ENCODE assay signal across 1 cellular context in the genomic region with DNA sequence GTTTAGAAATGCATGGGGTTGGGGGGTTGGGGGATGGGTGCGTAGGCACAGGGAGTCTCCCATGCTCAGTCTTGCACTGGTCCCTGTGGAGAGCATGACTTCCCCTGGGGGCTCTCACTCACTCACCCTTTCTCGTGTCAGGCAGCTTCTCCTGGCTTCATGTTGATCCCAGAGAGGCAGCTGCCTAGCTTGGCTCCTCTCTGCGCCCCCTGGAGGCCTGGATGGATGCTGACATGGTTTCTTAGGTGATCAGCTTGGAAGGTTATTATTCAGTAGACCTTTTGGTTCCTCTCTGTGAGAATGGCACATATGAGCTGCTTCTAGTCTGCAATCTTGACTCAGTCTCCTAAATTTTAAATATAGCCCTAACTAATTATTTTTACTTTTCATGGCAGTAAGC.
TF ChIP-seq lines count a peak whose summit lies in the region.

No MANE protein-coding gene starts in this region.

TF ChIP-seq in WTC11, 78 proteins besides CTCF, POLR2A, EP300 and RAD21 (continued from another document):
- TF ChIP-seq, protein P1, sequence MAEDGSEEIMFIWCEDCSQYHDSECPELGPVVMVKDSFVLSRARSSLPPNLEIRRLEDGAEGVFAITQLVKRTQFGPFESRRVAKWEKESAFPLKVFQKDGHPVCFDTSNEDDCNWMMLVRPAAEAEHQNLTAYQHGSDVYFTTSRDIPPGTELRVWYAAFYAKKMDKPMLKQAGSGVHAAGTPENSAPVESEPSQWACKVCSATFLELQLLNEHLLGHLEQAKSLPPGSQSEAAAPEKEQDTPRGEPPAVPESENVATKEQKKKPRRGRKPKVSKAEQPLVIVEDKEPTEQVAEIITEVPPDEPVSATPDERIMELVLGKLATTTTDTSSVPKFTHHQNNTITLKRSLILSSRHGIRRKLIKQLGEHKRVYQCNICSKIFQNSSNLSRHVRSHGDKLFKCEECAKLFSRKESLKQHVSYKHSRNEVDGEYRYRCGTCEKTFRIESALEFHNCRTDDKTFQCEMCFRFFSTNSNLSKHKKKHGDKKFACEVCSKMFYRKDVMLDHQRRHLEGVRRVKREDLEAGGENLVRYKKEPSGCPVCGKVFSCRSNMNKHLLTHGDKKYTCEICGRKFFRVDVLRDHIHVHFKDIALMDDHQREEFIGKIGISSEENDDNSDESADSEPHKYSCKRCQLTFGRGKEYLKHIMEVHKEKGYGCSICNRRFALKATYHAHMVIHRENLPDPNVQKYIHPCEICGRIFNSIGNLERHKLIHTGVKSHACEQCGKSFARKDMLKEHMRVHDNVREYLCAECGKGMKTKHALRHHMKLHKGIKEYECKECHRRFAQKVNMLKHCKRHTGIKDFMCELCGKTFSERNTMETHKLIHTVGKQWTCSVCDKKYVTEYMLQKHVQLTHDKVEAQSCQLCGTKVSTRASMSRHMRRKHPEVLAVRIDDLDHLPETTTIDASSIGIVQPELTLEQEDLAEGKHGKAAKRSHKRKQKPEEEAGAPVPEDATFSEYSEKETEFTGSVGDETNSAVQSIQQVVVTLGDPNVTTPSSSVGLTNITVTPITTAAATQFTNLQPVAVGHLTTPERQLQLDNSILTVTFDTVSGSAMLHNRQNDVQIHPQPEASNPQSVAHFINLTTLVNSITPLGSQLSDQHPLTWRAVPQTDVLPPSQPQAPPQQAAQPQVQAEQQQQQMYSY (CRISPR knock-in tag; IDR thresholded peaks at IDR 0.05) = no peak
- TF ChIP-seq IRF2 (CRISPR knock-in tag; IDR thresholded peaks at IDR 0.05; ENCODE audit: borderline replicate concordance, low read depth) (no peak), ATF1 (CRISPR knock-in tag; IDR thresholded peaks at IDR 0.05) (no peak), ZNF263 (CRISPR knock-in tag; IDR thresholded peaks at IDR 0.05; ENCODE audit: low read depth) (no peak), EMX1 (CRISPR knock-in tag; IDR thresholded peaks at IDR 0.05) (no peak), NR3C1 (CRISPR knock-in tag; conservative IDR thresholded peaks at IDR 0.05; ENCODE audit: low read depth) (no peak), SMAD4 (CRISPR knock-in tag; IDR thresholded peaks at IDR 0.05) (no peak)
- TF ChIP-seq, protein P2, sequence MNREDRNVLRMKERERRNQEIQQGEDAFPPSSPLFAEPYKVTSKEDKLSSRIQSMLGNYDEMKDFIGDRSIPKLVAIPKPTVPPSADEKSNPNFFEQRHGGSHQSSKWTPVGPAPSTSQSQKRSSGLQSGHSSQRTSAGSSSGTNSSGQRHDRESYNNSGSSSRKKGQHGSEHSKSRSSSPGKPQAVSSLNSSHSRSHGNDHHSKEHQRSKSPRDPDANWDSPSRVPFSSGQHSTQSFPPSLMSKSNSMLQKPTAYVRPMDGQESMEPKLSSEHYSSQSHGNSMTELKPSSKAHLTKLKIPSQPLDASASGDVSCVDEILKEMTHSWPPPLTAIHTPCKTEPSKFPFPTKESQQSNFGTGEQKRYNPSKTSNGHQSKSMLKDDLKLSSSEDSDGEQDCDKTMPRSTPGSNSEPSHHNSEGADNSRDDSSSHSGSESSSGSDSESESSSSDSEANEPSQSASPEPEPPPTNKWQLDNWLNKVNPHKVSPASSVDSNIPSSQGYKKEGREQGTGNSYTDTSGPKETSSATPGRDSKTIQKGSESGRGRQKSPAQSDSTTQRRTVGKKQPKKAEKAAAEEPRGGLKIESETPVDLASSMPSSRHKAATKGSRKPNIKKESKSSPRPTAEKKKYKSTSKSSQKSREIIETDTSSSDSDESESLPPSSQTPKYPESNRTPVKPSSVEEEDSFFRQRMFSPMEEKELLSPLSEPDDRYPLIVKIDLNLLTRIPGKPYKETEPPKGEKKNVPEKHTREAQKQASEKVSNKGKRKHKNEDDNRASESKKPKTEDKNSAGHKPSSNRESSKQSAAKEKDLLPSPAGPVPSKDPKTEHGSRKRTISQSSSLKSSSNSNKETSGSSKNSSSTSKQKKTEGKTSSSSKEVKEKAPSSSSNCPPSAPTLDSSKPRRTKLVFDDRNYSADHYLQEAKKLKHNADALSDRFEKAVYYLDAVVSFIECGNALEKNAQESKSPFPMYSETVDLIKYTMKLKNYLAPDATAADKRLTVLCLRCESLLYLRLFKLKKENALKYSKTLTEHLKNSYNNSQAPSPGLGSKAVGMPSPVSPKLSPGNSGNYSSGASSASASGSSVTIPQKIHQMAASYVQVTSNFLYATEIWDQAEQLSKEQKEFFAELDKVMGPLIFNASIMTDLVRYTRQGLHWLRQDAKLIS (CRISPR knock-in tag; IDR thresholded peaks at IDR 0.05; ENCODE audit: borderline replicate concordance) = no peak
- TF ChIP-seq, protein P3, sequence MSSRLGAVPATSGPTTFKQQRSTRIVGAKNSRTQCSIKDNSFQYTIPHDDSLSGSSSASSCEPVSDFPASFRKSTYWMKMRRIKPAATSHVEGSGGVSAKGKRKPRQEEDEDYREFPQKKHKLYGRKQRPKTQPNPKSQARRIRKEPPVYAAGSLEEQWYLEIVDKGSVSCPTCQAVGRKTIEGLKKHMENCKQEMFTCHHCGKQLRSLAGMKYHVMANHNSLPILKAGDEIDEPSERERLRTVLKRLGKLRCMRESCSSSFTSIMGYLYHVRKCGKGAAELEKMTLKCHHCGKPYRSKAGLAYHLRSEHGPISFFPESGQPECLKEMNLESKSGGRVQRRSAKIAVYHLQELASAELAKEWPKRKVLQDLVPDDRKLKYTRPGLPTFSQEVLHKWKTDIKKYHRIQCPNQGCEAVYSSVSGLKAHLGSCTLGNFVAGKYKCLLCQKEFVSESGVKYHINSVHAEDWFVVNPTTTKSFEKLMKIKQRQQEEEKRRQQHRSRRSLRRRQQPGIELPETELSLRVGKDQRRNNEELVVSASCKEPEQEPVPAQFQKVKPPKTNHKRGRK (CRISPR knock-in tag; IDR thresholded peaks at IDR 0.05; ENCODE audit: borderline replicate concordance) = no peak
